In genomic region chr17:80855968-80856862, GRCh38 we compare ENCODE assay signal across 1 cellular context.
TF ChIP-seq lines count a peak whose summit lies in the region.

No MANE protein-coding gene starts in this region.

TF ChIP-seq in GM12878, 131 proteins besides CTCF, POLR2A, EP300 and RAD21 (continued from another document and continues in another):
- TF ChIP-seq ZNF687 (IDR thresholded peaks at IDR 0.05) = peak; percentile 95
- TF ChIP-seq ZNF592 (IDR thresholded peaks at IDR 0.05) = peak; percentile 72; the same call in 1 of the 2 replicates
- TF ChIP-seq CBFB (IDR thresholded peaks at IDR 0.05; ENCODE audit: low read depth) = peak; percentile 52; the same call in 1 of the 2 replicates
- no peak for TF ChIP-seq ASH2L (IDR thresholded peaks at IDR 0.05; ENCODE audit: borderline replicate concordance, low read depth)
- TF ChIP-seq SMAD5 (IDR thresholded peaks at IDR 0.05; ENCODE audit: low read depth) = no peak
- TF ChIP-seq YBX1 (IDR thresholded peaks at IDR 0.05) = no peak
- TF ChIP-seq MTA3 (IDR thresholded peaks at IDR 0.05; ENCODE audit: borderline replicate concordance, low read length) = peak; percentile 80
- TF ChIP-seq TAF1 (IDR thresholded peaks at IDR 0.05; ENCODE audit: borderline replicate concordance, low read depth, low read length) = no peak
- peak; percentile 100 for TF ChIP-seq FOXM1 (IDR thresholded peaks at IDR 0.05; ENCODE audit: low read depth, low read length)
- TF ChIP-seq NR2C1 (IDR thresholded peaks at IDR 0.05) = no peak
- peak; percentile 89 for TF ChIP-seq MTA2 (IDR thresholded peaks at IDR 0.05; ENCODE audit: low read depth)
- no peak for TF ChIP-seq PRDM15 (CRISPR knock-in tag; IDR thresholded peaks at IDR 0.05)
- no peak for TF ChIP-seq NRF1 (conservative IDR thresholded peaks at IDR 0.05; ENCODE audit: low read depth, low read length)
- TF ChIP-seq PAX8 (IDR thresholded peaks at IDR 0.05) = no peak
- peak; percentile 93 for TF ChIP-seq DPF2 (IDR thresholded peaks at IDR 0.05)
- no peak for TF ChIP-seq HCFC1 (IDR thresholded peaks at IDR 0.05; ENCODE audit: low read length)
- TF ChIP-seq BCLAF1 (IDR thresholded peaks at IDR 0.05) = no peak
- TF ChIP-seq SUZ12 (IDR thresholded peaks at IDR 0.05; ENCODE audit: unreplicated experiment) = no peak
- peak; percentile 78 for TF ChIP-seq MEF2B (IDR thresholded peaks at IDR 0.05; ENCODE audit: partially characterized antibody, poor library complexity, severe bottlenecking)
- TF ChIP-seq BCL3 (IDR thresholded peaks at IDR 0.05; ENCODE audit: borderline replicate concordance, insufficient read depth, low read depth, low read length, poor library complexity, severe bottlenecking) = peak; percentile 94
- no peak for TF ChIP-seq USF2 (IDR thresholded peaks at IDR 0.05; ENCODE audit: borderline replicate concordance, low read depth, low read length)
- no peak for TF ChIP-seq E2F4 (IDR thresholded peaks at IDR 0.05; ENCODE audit: low read depth, low read length)
- TF ChIP-seq ZBTB33 (IDR thresholded peaks at IDR 0.05) = no peak
- TF ChIP-seq ZNF384 (IDR thresholded peaks at IDR 0.05; ENCODE audit: borderline replicate concordance, low read depth, low read length) = no peak
- no peak for TF ChIP-seq STAT1 (conservative IDR thresholded peaks at IDR 0.05)
- no peak for TF ChIP-seq CHD4 (IDR thresholded peaks at IDR 0.05)
- no peak for TF ChIP-seq KDM1A (IDR thresholded peaks at IDR 0.05; ENCODE audit: borderline replicate concordance)
- TF ChIP-seq SIN3A (IDR thresholded peaks at IDR 0.05; ENCODE audit: low read depth, low read length) = no peak
- TF ChIP-seq RELB (IDR thresholded peaks at IDR 0.05; ENCODE audit: low read depth) = peak; percentile 71
- TF ChIP-seq FOS (IDR thresholded peaks at IDR 0.05; ENCODE audit: borderline replicate concordance, extremely low read depth, insufficient read length) = no peak
- peak in 1 of 2 experiments; percentile 63; a peak in 1 of 3 replicates for TF ChIP-seq EGR1 (IDR thresholded peaks at IDR 0.05; ENCODE audit: borderline replicate concordance in 1 of 2, low read depth in 2 of 2, low read length in 2 of 2)
- no peak for TF ChIP-seq TCF7 (IDR thresholded peaks at IDR 0.05; ENCODE audit: borderline replicate concordance)
- TF ChIP-seq BMI1 (IDR thresholded peaks at IDR 0.05; ENCODE audit: borderline replicate concordance) = peak; percentile 66; the same call in 1 of the 2 replicates
- no peak for TF ChIP-seq HDAC2 (IDR thresholded peaks at IDR 0.05)
- TF ChIP-seq LARP7 (IDR thresholded peaks at IDR 0.05) = no peak
- 0 out of 2 replicates have a peak, but pooled peaks have one; percentile 77 for TF ChIP-seq WRNIP1 (IDR thresholded peaks at IDR 0.05; ENCODE audit: borderline replicate concordance, low read depth, low read length)
- TF ChIP-seq NFXL1 (IDR thresholded peaks at IDR 0.05; ENCODE audit: borderline replicate concordance) = no peak
- TF ChIP-seq SMC3 (IDR thresholded peaks at IDR 0.05; ENCODE audit: borderline replicate concordance, low read length) = no peak
